8 cellular contexts compared by ENCODE assay signal in genomic region chr16:19885456-19886060, GRCh38. TPM values are rescaled to one million over a fixed set of nuclear protein-coding genes. Genes with fewer than 3 reads are reported as not detected.
DNase-seq lines count a peak whose midpoint lies in the region; ATAC-seq lines count a peak whose summit lies in the region.

No MANE protein-coding gene starts in this region.

- H3K27me3 ChIP-seq in HUES48 (ENCODE audit: control insufficient read depth, insufficient read depth, low read length): peaks cover 13% of the 10 kb centered on the region
- H3K27me3 ChIP-seq in iPS-15b (ENCODE audit: control insufficient read depth, insufficient read depth, low read length): peaks cover 15% of the 10 kb centered on the region

- peaks cover 27% of the 10 kb centered on the region for H3K4me1 Mint-ChIP-seq in activated naive CD8-positive, alpha-beta T cell treated with anti-CD3 and anti-CD28 coated beads for 36 hours

- H3K4me3 Mint-ChIP-seq in activated naive CD8-positive, alpha-beta T cell treated with anti-CD3 and anti-CD28 coated beads for 36 hours: peak overlapping the region; percentile 76

- H3K9me3 Mint-ChIP-seq in activated naive CD8-positive, alpha-beta T cell treated with anti-CD3 and anti-CD28 coated beads for 36 hours: no peaks in the 10 kb centered on the region

- H3K9ac ChIP-seq in HUES48 (ENCODE audit: low read depth, low read length): no peak overlapping the region
- H3K9ac ChIP-seq in iPS-15b (ENCODE audit: low read depth, low read length): no peak overlapping the region

- no peak overlapping the region for H3K27ac Mint-ChIP-seq in activated naive CD8-positive, alpha-beta T cell treated with anti-CD3 and anti-CD28 coated beads for 36 hours

- DNase-seq in activated naive CD8-positive, alpha-beta T cell treated with anti-CD3 and anti-CD28 coated beads for 36 hours: no peak
- DNase-seq in putamen (ENCODE audit: low spot score) (no peak), NCI-H146 (lab: John Stamatoyannopoulos, UW) (no peak), mesenteric fat pad (ENCODE audit: low spot score) (no peak)

- peaks cover 7% of the 10 kb centered on the region for H3K36me3 ChIP-seq in HUES48 (ENCODE audit: control insufficient read depth, insufficient read depth, low read length)
- H3K36me3 ChIP-seq in iPS-15b (ENCODE audit: control insufficient read depth, insufficient read depth, low read length): peaks cover 6% of the 10 kb centered on the region

- ATAC-seq in GM21723 (IDR thresholded peaks at IDR 0.05; ENCODE audit: unreplicated experiment): no peak

- H3K27ac ChIP-seq in HUES48 (ENCODE audit: low read depth, low read length) (no peak overlapping the region), skin epidermis (peak overlapping the region in 2 of 21 experiments; percentile 23 to 27)

- H3K4me3 ChIP-seq in HUES48 (ENCODE audit: low read depth, low read length): peak overlapping the region; percentile 79; the same call in 1 of the 2 replicates
- H3K4me3 ChIP-seq in iPS-15b (ENCODE audit: low read depth, low read length): peak overlapping the region; percentile 77
- peak overlapping the region; percentile 35 to 56 (median 50) for H3K4me3 ChIP-seq in skin epidermis

- no peaks in the 10 kb centered on the region for H3K9me3 ChIP-seq in HUES48 (ENCODE audit: control insufficient read depth, insufficient read depth, low read length)
- H3K9me3 ChIP-seq in iPS-15b (ENCODE audit: control insufficient read depth, insufficient read depth, low read length): no peaks in the 10 kb centered on the region

- peaks cover 54% of the 10 kb centered on the region for H3K27me3 Mint-ChIP-seq in activated naive CD8-positive, alpha-beta T cell treated with anti-CD3 and anti-CD28 coated beads for 36 hours

- H3K36me3 Mint-ChIP-seq in activated naive CD8-positive, alpha-beta T cell treated with anti-CD3 and anti-CD28 coated beads for 36 hours: no peaks in the 10 kb centered on the region

- H3K4me1 ChIP-seq in HUES48 (ENCODE audit: control insufficient read depth, insufficient read depth, low read length) (peaks cover 15% of the 10 kb centered on the region), iPS-15b (ENCODE audit: control insufficient read depth, insufficient read depth, low read length) (peaks cover 7% of the 10 kb centered on the region)

RNA-seq across cellular contexts. Expression of gene GPRC5B, which starts 0.9 kb away (rescaled TPM):
- under 1 TPM; 0.14 to 0.30 TPM for total RNA-seq in activated naive CD8-positive, alpha-beta T cell treated with anti-CD3 and anti-CD28 coated beads for 36 hours
- total RNA-seq in mesenteric fat pad: 33.1 TPM

Comparison
In these comparisons a context has a peak if more than half of its experiments do, and no peak if none do; other contexts are left out.
1. RNA of gene GPRC5B, which starts 0.9 kb away (total RNA-seq): 33.1 TPM in mesenteric fat pad (single experiment); 0.14 to 0.30 TPM in activated naive CD8-positive, alpha-beta T cell treated with anti-CD3 and anti-CD28 coated beads for 36 hours; every median in the first group is over 10 times any median in the second.
2. Peak in every context shown above with its lines, with median percentiles within 50 percentile points of each other: H3K4me3 ChIP-seq.